In the genomic region with DNA sequence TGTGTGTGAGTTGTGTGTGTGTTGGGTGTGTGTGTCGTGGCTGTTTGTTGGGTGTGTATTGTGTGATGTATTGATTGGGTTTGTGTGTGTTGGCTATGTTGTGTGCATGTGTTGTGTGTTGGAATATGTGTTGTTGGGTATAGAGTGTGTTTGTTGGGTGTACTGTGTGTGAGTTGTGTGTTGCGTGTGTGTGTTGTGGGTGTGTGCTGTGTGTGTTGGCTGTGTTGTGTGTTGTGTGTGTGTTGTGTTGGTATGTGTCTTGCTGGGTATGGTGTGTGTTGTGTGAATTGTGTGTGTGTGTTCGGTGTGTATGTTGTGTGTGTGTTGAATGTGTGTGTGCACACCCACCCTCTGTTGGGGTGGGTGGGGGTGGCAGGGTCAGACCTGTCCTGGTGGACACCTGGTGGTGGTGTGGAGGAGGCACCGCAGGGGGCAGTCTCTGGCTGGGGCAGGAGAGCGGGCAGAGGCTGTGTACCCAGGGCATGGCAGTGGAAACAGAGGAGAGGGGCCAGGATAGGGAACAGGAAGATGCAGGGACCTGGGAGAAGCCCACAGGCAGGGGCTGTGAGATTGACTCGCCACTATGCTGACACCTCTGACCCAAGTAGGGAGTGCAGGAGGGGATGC, we compare ENCODE assay signal across 1 cellular context.
A peak's percentile ranks its signal among the peaks of the same experiment; 100 is the strongest.
TF ChIP-seq lines count a peak whose summit lies in the region.

No MANE protein-coding gene starts in this region.

TF ChIP-seq in HEK293, 187 proteins besides CTCF, POLR2A, EP300 and RAD21 (continued from another document and continues in another):
- no peak for TF ChIP-seq ZBTB44 (tag by site-specific recombination; IDR thresholded peaks at IDR 0.05)
- TF ChIP-seq ZNF26 (tag by site-specific recombination; IDR thresholded peaks at IDR 0.05) = no peak
- no peak for TF ChIP-seq ZNF23 (tag by site-specific recombination; IDR thresholded peaks at IDR 0.05; ENCODE audit: borderline replicate concordance)
- TF ChIP-seq, protein P1, sequence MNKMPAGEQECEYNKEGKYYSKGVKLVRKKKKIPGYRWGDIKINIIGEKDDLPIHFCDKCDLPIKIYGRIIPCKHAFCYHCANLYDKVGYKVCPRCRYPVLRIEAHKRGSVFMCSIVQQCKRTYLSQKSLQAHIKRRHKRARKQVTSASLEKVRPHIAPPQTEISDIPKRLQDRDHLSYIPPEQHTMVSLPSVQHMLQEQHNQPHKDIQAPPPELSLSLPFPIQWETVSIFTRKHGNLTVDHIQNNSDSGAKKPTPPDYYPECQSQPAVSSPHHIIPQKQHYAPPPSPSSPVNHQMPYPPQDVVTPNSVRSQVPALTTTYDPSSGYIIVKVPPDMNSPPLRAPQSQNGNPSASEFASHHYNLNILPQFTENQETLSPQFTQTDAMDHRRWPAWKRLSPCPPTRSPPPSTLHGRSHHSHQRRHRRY (tag by site-specific recombination; IDR thresholded peaks at IDR 0.05) = no peak
- no peak for TF ChIP-seq ZNF530 (tag by site-specific recombination; IDR thresholded peaks at IDR 0.05; ENCODE audit: low read depth)
- TF ChIP-seq GLIS1 (tag by site-specific recombination; IDR thresholded peaks at IDR 0.05) = no peak
- TF ChIP-seq ZBTB17 (tag by site-specific recombination; IDR thresholded peaks at IDR 0.05) = no peak
- TF ChIP-seq ZFP3 (tag by site-specific recombination; IDR thresholded peaks at IDR 0.05; ENCODE audit: low read depth) = no peak
- no peak for TF ChIP-seq ZSCAN30 (tag by site-specific recombination; IDR thresholded peaks at IDR 0.05)
- TF ChIP-seq IKZF3 (tag by site-specific recombination; IDR thresholded peaks at IDR 0.05) = no peak
- TF ChIP-seq ZNF239 (tag by site-specific recombination; IDR thresholded peaks at IDR 0.05) = peak; percentile 71
- no peak for TF ChIP-seq ZNF654 (tag by site-specific recombination; IDR thresholded peaks at IDR 0.05; ENCODE audit: low read depth)
- TF ChIP-seq ZNF501 (tag by site-specific recombination; IDR thresholded peaks at IDR 0.05) = no peak
- TF ChIP-seq ZSCAN18 (tag by site-specific recombination; IDR thresholded peaks at IDR 0.05) = peak; percentile 54; the same call in 1 of the 2 replicates
- TF ChIP-seq KLF7 (tag by site-specific recombination; IDR thresholded peaks at IDR 0.05; ENCODE audit: borderline replicate concordance) = no peak
- no peak for TF ChIP-seq ZNF324 (tag by site-specific recombination; IDR thresholded peaks at IDR 0.05)
- TF ChIP-seq, protein P2, sequence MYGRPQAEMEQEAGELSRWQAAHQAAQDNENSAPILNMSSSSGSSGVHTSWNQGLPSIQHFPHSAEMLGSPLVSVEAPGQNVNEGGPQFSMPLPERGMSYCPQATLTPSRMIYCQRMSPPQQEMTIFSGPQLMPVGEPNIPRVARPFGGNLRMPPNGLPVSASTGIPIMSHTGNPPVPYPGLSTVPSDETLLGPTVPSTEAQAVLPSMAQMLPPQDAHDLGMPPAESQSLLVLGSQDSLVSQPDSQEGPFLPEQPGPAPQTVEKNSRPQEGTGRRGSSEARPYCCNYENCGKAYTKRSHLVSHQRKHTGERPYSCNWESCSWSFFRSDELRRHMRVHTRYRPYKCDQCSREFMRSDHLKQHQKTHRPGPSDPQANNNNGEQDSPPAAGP (tag by site-specific recombination; IDR thresholded peaks at IDR 0.05) = no peak
- 0 out of 2 replicates have a peak, but pooled peaks have one; percentile 67 for TF ChIP-seq ZNF777 (tag by site-specific recombination; IDR thresholded peaks at IDR 0.05; ENCODE audit: borderline replicate concordance)
- no peak for TF ChIP-seq ZNF10 (tag by site-specific recombination; IDR thresholded peaks at IDR 0.05)
- TF ChIP-seq ZNF596 (tag by site-specific recombination; IDR thresholded peaks at IDR 0.05) = no peak
- TF ChIP-seq ZFP69B (tag by site-specific recombination; IDR thresholded peaks at IDR 0.05) = no peak
- no peak for TF ChIP-seq KLF8 (tag by site-specific recombination; IDR thresholded peaks at IDR 0.05)
- TF ChIP-seq ZNF513 (tag by site-specific recombination; IDR thresholded peaks at IDR 0.05) = no peak
- TF ChIP-seq SCRT1 (tag by site-specific recombination; IDR thresholded peaks at IDR 0.05; ENCODE audit: borderline replicate concordance) = no peak
- no peak for TF ChIP-seq ZNF76 (tag by site-specific recombination; IDR thresholded peaks at IDR 0.05; ENCODE audit: borderline replicate concordance, low read depth)
- TF ChIP-seq ZNF658 (tag by site-specific recombination; IDR thresholded peaks at IDR 0.05) = no peak
- TF ChIP-seq ZNF660 (tag by site-specific recombination; IDR thresholded peaks at IDR 0.05) = no peak
- TF ChIP-seq ZNF157 (tag by site-specific recombination; IDR thresholded peaks at IDR 0.05) = no peak
- 0 out of 2 replicates have a peak, but pooled peaks have one; percentile 25 for TF ChIP-seq YY2 (tag by site-specific recombination; IDR thresholded peaks at IDR 0.05)
- TF ChIP-seq, protein P3, sequence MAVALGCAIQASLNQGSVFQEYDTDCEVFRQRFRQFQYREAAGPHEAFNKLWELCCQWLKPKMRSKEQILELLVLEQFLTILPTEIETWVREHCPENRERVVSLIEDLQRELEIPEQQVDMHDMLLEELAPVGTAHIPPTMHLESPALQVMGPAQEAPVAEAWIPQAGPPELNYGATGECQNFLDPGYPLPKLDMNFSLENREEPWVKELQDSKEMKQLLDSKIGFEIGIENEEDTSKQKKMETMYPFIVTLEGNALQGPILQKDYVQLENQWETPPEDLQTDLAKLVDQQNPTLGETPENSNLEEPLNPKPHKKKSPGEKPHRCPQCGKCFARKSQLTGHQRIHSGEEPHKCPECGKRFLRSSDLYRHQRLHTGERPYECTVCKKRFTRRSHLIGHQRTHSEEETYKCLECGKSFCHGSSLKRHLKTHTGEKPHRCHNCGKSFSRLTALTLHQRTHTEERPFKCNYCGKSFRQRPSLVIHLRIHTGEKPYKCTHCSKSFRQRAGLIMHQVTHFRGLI (tag by site-specific recombination; IDR thresholded peaks at IDR 0.05) = no peak
- no peak for TF ChIP-seq ZBTB10 (tag by site-specific recombination; IDR thresholded peaks at IDR 0.05)
- TF ChIP-seq ZNF629 (tag by site-specific recombination; IDR thresholded peaks at IDR 0.05) = no peak
- TF ChIP-seq ZNF366 (tag by site-specific recombination; conservative IDR thresholded peaks at IDR 0.05) = no peak
- TF ChIP-seq ZNF266 (tag by site-specific recombination; IDR thresholded peaks at IDR 0.05; ENCODE audit: low read depth) = 0 out of 2 replicates have a peak, but pooled peaks have one; percentile 7
- TF ChIP-seq MZF1 (tag by site-specific recombination; IDR thresholded peaks at IDR 0.05; ENCODE audit: borderline replicate concordance) = no peak
- TF ChIP-seq ZFP41 (tag by site-specific recombination; IDR thresholded peaks at IDR 0.05; ENCODE audit: borderline replicate concordance) = no peak
- peak; percentile 65; the same call in 1 of the 2 replicates for TF ChIP-seq BCL11A (tag by site-specific recombination; IDR thresholded peaks at IDR 0.05; ENCODE audit: low read depth)
- TF ChIP-seq ZNF248 (tag by site-specific recombination; IDR thresholded peaks at IDR 0.05) = no peak
- no peak for TF ChIP-seq ZNF24 (tag by site-specific recombination; IDR thresholded peaks at IDR 0.05)
- peak; percentile 59 for TF ChIP-seq ZIC2 (tag by site-specific recombination; IDR thresholded peaks at IDR 0.05)
- no peak for TF ChIP-seq ZNF558 (tag by site-specific recombination; IDR thresholded peaks at IDR 0.05)
- TF ChIP-seq ZNF621 (tag by site-specific recombination; IDR thresholded peaks at IDR 0.05) = peak; percentile 46; the same call in 1 of the 2 replicates
- TF ChIP-seq, protein P4, sequence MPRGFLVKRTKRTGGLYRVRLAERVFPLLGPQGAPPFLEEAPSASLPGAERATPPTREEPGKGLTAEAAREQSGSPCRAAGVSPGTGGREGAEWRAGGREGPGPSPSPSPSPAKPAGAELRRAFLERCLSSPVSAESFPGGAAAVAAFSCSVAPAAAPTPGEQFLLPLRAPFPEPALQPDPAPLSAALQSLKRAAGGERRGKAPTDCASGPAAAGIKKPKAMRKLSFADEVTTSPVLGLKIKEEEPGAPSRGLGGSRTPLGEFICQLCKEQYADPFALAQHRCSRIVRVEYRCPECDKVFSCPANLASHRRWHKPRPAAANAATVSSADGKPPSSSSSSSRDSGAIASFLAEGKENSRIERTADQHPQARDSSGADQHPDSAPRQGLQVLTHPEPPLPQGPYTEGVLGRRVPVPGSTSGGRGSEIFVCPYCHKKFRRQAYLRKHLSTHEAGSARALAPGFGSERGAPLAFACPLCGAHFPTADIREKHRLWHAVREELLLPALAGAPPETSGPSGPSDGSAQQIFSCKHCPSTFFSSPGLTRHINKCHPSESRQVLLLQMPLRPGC (tag by site-specific recombination; IDR thresholded peaks at IDR 0.05) = no peak
- TF ChIP-seq ZNF341 (tag by site-specific recombination; IDR thresholded peaks at IDR 0.05; ENCODE audit: low read depth) = no peak
- TF ChIP-seq ZNF2 (tag by site-specific recombination; IDR thresholded peaks at IDR 0.05) = peak; percentile 60; the same call in 1 of the 2 replicates
- no peak for TF ChIP-seq ZNF37A (tag by site-specific recombination; IDR thresholded peaks at IDR 0.05)
- TF ChIP-seq FEZF1 (tag by site-specific recombination; IDR thresholded peaks at IDR 0.05) = no peak
- TF ChIP-seq ZNF521 (tag by site-specific recombination; IDR thresholded peaks at IDR 0.05) = peak; percentile 76; the same call in 1 of the 2 replicates
- TF ChIP-seq REPIN1 (tag by site-specific recombination; IDR thresholded peaks at IDR 0.05; ENCODE audit: low read depth) = no peak
- no peak for TF ChIP-seq BCL11B (tag by site-specific recombination; IDR thresholded peaks at IDR 0.05; ENCODE audit: low read depth)
- no peak for TF ChIP-seq ZNF560 (tag by site-specific recombination; IDR thresholded peaks at IDR 0.05; ENCODE audit: borderline replicate concordance)
- no peak for TF ChIP-seq ZNF792 (tag by site-specific recombination; IDR thresholded peaks at IDR 0.05)
